24 cellular contexts compared by ENCODE assay signal in genomic region chr12:65460076-65460475, GRCh38.
"Had no signal": no experiment of that assay in that cellular context is flagged by ENCODE, and none has a peak within 500 bp of the region (broad histone marks: within the 10 kb centered on the region; RNA-seq: fewer than 3 reads in every experiment).

No MANE protein-coding gene starts in this region.

- FAIRE-seq: colon had no signal

- H3K4me1 ChIP-seq: adrenal gland, body of pancreas, left lung, lower lobe of right lung, spleen, tibial nerve had no signal

- H3K36me3 ChIP-seq: adrenal gland, lower lobe of right lung, ovary had no signal

- H3K27ac ChIP-seq: adrenal gland, body of pancreas, esophagus muscularis mucosa, foreskin keratinocyte, left lung, lower lobe of right lung, ovary, spleen, tibial nerve had no signal

- H3K27me3 ChIP-seq: adrenal gland, body of pancreas, esophagus muscularis mucosa, foreskin keratinocyte, left lung, ovary, spleen, tibial nerve had no signal

- ATAC-seq: body of pancreas, foreskin keratinocyte, left lung, lower lobe of right lung, T-cell had no signal

- H3K9me3 ChIP-seq: adrenal gland, body of pancreas, esophagus muscularis mucosa, left lung, lower lobe of right lung, ovary, tibial nerve had no signal

- DNase-seq: activated CD4-positive, alpha-beta T cell treated with anti-CD3 and anti-CD28 coated beads for 4 hours; activated CD4-positive, alpha-beta T cell treated with anti-CD3 and anti-CD28 coated beads, Interleukin-2, amount 50 U/mL, for 4 hours; activated CD8-positive, alpha-beta memory T cell treated with anti-CD3 and anti-CD28 coated beads for 24 hours; activated effector memory CD4-positive, alpha-beta T cell treated with Interleukin-2 at 50 U/mL for 16 hours; activated naive CD4-positive, alpha-beta T cell treated with anti-CD3 and anti-CD28 coated beads for 36 hours; activated naive CD8-positive, alpha-beta T cell treated with anti-CD3 and anti-CD28 coated beads for 36 hours; adrenal gland; aorta; dermis blood vessel endothelial cell; effector CD4-positive, alpha-beta T cell; foreskin keratinocyte; immature natural killer cell; left lung; lower lobe of right lung; nephron progenitor cell; ovary; retina; spleen; stimulated activated naive CD4-positive, alpha-beta T cell; T-cell had no signal

- H3K4me3 ChIP-seq: adrenal gland, body of pancreas, esophagus muscularis mucosa, left lung, lower lobe of right lung, ovary, spleen, tibial nerve had no signal
